ENCODE assay signal across 11 cellular contexts in genomic region chr17:63440127-63440769, GRCh38. TPM values are rescaled to one million over a fixed set of nuclear protein-coding genes. Genes with fewer than 3 reads are reported as not detected.
A peak's percentile ranks its signal among the peaks of the same experiment; 100 is the strongest.
DNase-seq lines count a peak whose midpoint lies in the region; ATAC-seq and TF ChIP-seq lines count a peak whose summit lies in the region.
"Had no signal": no experiment of that assay in that cellular context is flagged by ENCODE, and none has a peak within 500 bp of the region (broad histone marks: within the 10 kb centered on the region; RNA-seq: fewer than 3 reads in every experiment).

No MANE protein-coding gene starts in this region.

- no peaks in the 10 kb centered on the region for H3K9me3 Mint-ChIP-seq in activated T-cell treated with anti-CD3 and anti-CD28 coated beads, Interleukin-2, amount 50 U/mL, for 24 hours
- no peaks in the 10 kb centered on the region for H3K9me3 Mint-ChIP-seq in activated naive CD8-positive, alpha-beta T cell treated with anti-CD3 and anti-CD28 coated beads for 36 hours

- H3K4me3 ChIP-seq in thoracic aorta: peak overlapping the region; percentile 19

- H3K27me3 ChIP-seq in layer of hippocampus (ENCODE audit: control insufficient read depth, insufficient read depth, low read length) (no peaks in the 10 kb centered on the region), thoracic aorta (replicated peaks; ENCODE audit: insufficient read depth) (no peaks in the 10 kb centered on the region)

- peaks cover 3% of the 10 kb centered on the region for H3K27me3 Mint-ChIP-seq in activated T-cell treated with anti-CD3 and anti-CD28 coated beads, Interleukin-2, amount 50 U/mL, for 24 hours
- H3K27me3 Mint-ChIP-seq in activated naive CD8-positive, alpha-beta T cell treated with anti-CD3 and anti-CD28 coated beads for 36 hours: peaks cover 4% of the 10 kb centered on the region

- H3K36me3 Mint-ChIP-seq in activated T-cell treated with anti-CD3 and anti-CD28 coated beads, Interleukin-2, amount 50 U/mL, for 24 hours (ENCODE audit: low read depth): no peaks in the 10 kb centered on the region
- no peaks in the 10 kb centered on the region for H3K36me3 Mint-ChIP-seq in activated naive CD8-positive, alpha-beta T cell treated with anti-CD3 and anti-CD28 coated beads for 36 hours

- no peak for TF ChIP-seq CTCF in thoracic aorta (IDR thresholded peaks at IDR 0.05)

- no peaks in the 10 kb centered on the region for H3K36me3 ChIP-seq in thoracic aorta

- H3K27ac Mint-ChIP-seq in activated T-cell treated with anti-CD3 and anti-CD28 coated beads, Interleukin-2, amount 50 U/mL, for 24 hours: peak overlapping the region; percentile 71
- H3K27ac Mint-ChIP-seq in activated naive CD8-positive, alpha-beta T cell treated with anti-CD3 and anti-CD28 coated beads for 36 hours: peak overlapping the region; percentile 57

- H3K4me1 ChIP-seq in thoracic aorta (ENCODE audit: control insufficient read depth in 1 of 2, low read depth in 2 of 2): peaks cover 9 to 11% of the 10 kb centered on the region in 2 donors

- no peak for DNase-seq in activated T-cell treated with anti-CD3 and anti-CD28 coated beads, Interleukin-2, amount 50 U/mL, for 24 hours
- DNase-seq in activated T-cell treated with anti-CD3 and anti-CD28 coated beads for 4 hours: no peak
- no peak for DNase-seq in activated naive CD8-positive, alpha-beta T cell treated with anti-CD3 and anti-CD28 coated beads for 36 hours
- DNase-seq in thoracic aorta (ENCODE audit: low spot score): no peak
- DNase-seq in putamen (ENCODE audit: low spot score): no peak
- no peak for DNase-seq in NCI-H1436 treated with DMSO at 0.1 percent for 48 hours (lab: John Stamatoyannopoulos, UW)
- no peak for DNase-seq in NCI-H446 treated with DMSO at 0.1 percent for 48 hours (lab: John Stamatoyannopoulos, UW)
- DNase-seq: cortex of kidney, NCI-H345 had no signal

- H3K4me3 Mint-ChIP-seq in activated T-cell treated with anti-CD3 and anti-CD28 coated beads, Interleukin-2, amount 50 U/mL, for 24 hours: peak overlapping the region; percentile 19
- peak overlapping the region; percentile 6 for H3K4me3 Mint-ChIP-seq in activated naive CD8-positive, alpha-beta T cell treated with anti-CD3 and anti-CD28 coated beads for 36 hours

- ATAC-seq in thoracic aorta (ENCODE audit: insufficient number of reproducible peaks, low FRiP score, low read depth): no peak

- H3K27ac ChIP-seq in layer of hippocampus (ENCODE audit: low read depth, low read length): peak overlapping the region; percentile 30
- no peak overlapping the region for H3K27ac ChIP-seq in thoracic aorta
- H3K27ac ChIP-seq: VCaP had no signal

- H3K4me1 Mint-ChIP-seq in activated T-cell treated with anti-CD3 and anti-CD28 coated beads, Interleukin-2, amount 50 U/mL, for 24 hours (ENCODE audit: low read depth): peaks cover 33% of the 10 kb centered on the region
- H3K4me1 Mint-ChIP-seq in activated naive CD8-positive, alpha-beta T cell treated with anti-CD3 and anti-CD28 coated beads for 36 hours: peaks cover 13% of the 10 kb centered on the region

- no peaks in the 10 kb centered on the region for H3K9me3 ChIP-seq in thoracic aorta

RNA-seq across cellular contexts. Expression of gene CYB561, which starts 5.9 kb away (rescaled TPM):
- 1 to 10 TPM; 1.1 to 2.2 TPM for total RNA-seq in activated naive CD8-positive, alpha-beta T cell treated with anti-CD3 and anti-CD28 coated beads for 36 hours
- total RNA-seq in thoracic aorta: 10 to 100 TPM; 19.0 to 23.7 TPM

RNA-seq across cellular contexts. Expression of gene ACE, which starts 36.6 kb away (rescaled TPM):
- total RNA-seq in activated naive CD8-positive, alpha-beta T cell treated with anti-CD3 and anti-CD28 coated beads for 36 hours: not detected
- total RNA-seq in thoracic aorta: 10 to 100 TPM in 1 of 2 donors, 1 to 10 TPM in 1; 5.4 to 16.5 TPM

Comparison
In these comparisons a context has a peak if more than half of its experiments do, and no peak if none do; other contexts are left out.
1. RNA of gene CYB561, which starts 5.9 kb away (total RNA-seq): 19.0 to 23.7 TPM in thoracic aorta; 1.1 to 2.2 TPM in activated naive CD8-positive, alpha-beta T cell treated with anti-CD3 and anti-CD28 coated beads for 36 hours; every median in the first group is over 4 times any median in the second.
2. RNA of gene ACE, which starts 36.6 kb away (total RNA-seq): 5.4 to 16.5 TPM in thoracic aorta; not detected in activated naive CD8-positive, alpha-beta T cell treated with anti-CD3 and anti-CD28 coated beads for 36 hours; every median in the first group is over 4 times any median in the second.